8 cellular contexts compared by ENCODE assay signal in genomic region chr2:162343824-162344616, GRCh38. TPM values are rescaled to one million over a fixed set of nuclear protein-coding genes. Genes with fewer than 3 reads are reported as not detected.
DNase-seq lines count a peak whose midpoint lies in the region; ATAC-seq and TF ChIP-seq lines count a peak whose summit lies in the region.

TSS of gene GCA (plus strand) at chr2:162344132. CDS start at chr2:162344249, 117 bp downstream.

- H3K27me3 ChIP-seq in DOHH2 (ENCODE audit: control insufficient read depth, low read length) (no peaks in the 10 kb centered on the region), GM23248 (replicated peaks; ENCODE audit: insufficient read depth) (0 out of 2 replicates have a peak, but pooled peaks cover 9% of the 10 kb centered on the region)

- peaks cover 9% of the 10 kb centered on the region for H3K4me1 ChIP-seq in DOHH2 (ENCODE audit: control insufficient read depth, low read length)
- no peaks in the 10 kb centered on the region for H3K4me1 ChIP-seq in GM23248 (ENCODE audit: insufficient read depth)

- H2AFZ ChIP-seq in GM23248, result peak within 1 kb of the TSS; percentile 92

- H3K9ac ChIP-seq in GM23248, result peak within 1 kb of the TSS; percentile 31; the same call in 1 of the 2 replicates

- no peaks in the 10 kb centered on the region for H4K20me1 ChIP-seq in DOHH2 (ENCODE audit: control insufficient read depth, insufficient read depth, low read depth, low read length)
- H4K20me1 ChIP-seq in GM23248 (ENCODE audit: insufficient read depth), result no peaks in the 10 kb centered on the region

- no peaks in the 10 kb centered on the region for H3K9me3 Mint-ChIP-seq in natural killer cell

- H3K4me3 Mint-ChIP-seq in natural killer cell, result peak within 1 kb of the TSS; percentile 92

- H3K4me2 ChIP-seq in DOHH2 (ENCODE audit: low read length) (peak within 1 kb of the TSS; percentile 70), GM23248 (ENCODE audit: unreplicated experiment) (peak within 1 kb of the TSS; percentile 71)

- intact Hi-C loops in natural killer cell (cut with micrococcal nuclease), result loop anchor here (1.0 kb wide), 1 partner anchor 26 kb away; the partner anchor contains the start of gene IFIH1

- no peaks in the 10 kb centered on the region for H3K36me3 Mint-ChIP-seq in natural killer cell

- peaks cover 4% of the 10 kb centered on the region; the same call in 1 of the 2 replicates for H3K79me2 ChIP-seq in DOHH2 (ENCODE audit: control insufficient read depth, low read length)
- H3K79me2 ChIP-seq in GM23248 (ENCODE audit: insufficient read depth), result no peaks in the 10 kb centered on the region

- 2 to 3% methylated on average over 47 to 52 of the region's 57 CpGs for WGBS in GM23248 (ENCODE audit: low coverage in 1 of 2, low lambda C conversion rate in 2 of 2, missing lambda C conversion rate in 2 of 2), 2 experiments

- H3K27me3 Mint-ChIP-seq in natural killer cell (ENCODE audit: low read depth in 2 of 2), result peaks cover 3 to 7% of the 10 kb centered on the region in 2 donors

- H3K27ac Mint-ChIP-seq in natural killer cell, result peak within 1 kb of the TSS in 1 of 2 donors; percentile 92

- peaks cover 4% of the 10 kb centered on the region; the same call in 1 of the 2 replicates for H3K9me3 ChIP-seq in DOHH2 (ENCODE audit: control insufficient read depth, insufficient read depth, low read length)
- H3K9me3 ChIP-seq in GM23248 (ENCODE audit: low read depth), result no peaks in the 10 kb centered on the region

- H3K4me3 ChIP-seq in DOHH2 (ENCODE audit: low read length) (peak within 1 kb of the TSS; percentile 80), GM23248 (peak within 1 kb of the TSS; percentile 83), fibroblast of pulmonary artery (replicated peaks; ENCODE audit: low read depth, low read length) (peak within 1 kb of the TSS; percentile 69)

- in situ Hi-C loops in GM23248 (cut with MboI), result no loop called here

- no peaks in the 10 kb centered on the region for H3F3A ChIP-seq in DOHH2 (ENCODE audit: control insufficient read depth, insufficient read depth)
- H3F3A ChIP-seq in GM23248 (ENCODE audit: insufficient read depth), result no peaks in the 10 kb centered on the region

- peaks cover 10 to 13% of the 10 kb centered on the region in 2 donors for H3K4me1 Mint-ChIP-seq in natural killer cell

- TF ChIP-seq CTCF in DOHH2 (IDR thresholded peaks at IDR 0.05; ENCODE audit: low read depth, low read length, poor library complexity, severe bottlenecking) (no peak), fibroblast of pulmonary artery (IDR thresholded peaks at IDR 0.05; ENCODE audit: low read length, missing control alignments) (no peak), natural killer cell (IDR thresholded peaks at IDR 0.05) (no peak)

- DNase-seq in GM23248, result peak; percentile 93
- peak; percentile 68 for DNase-seq in LHCN-M2 (ENCODE audit: low read depth)
- DNase-seq in SIG-M5 (lab: John Stamatoyannopoulos, UW), result peak; percentile 57
- peak; percentile 99 for DNase-seq in activated effector memory CD4-positive, alpha-beta T cell treated with anti-CD3 and anti-CD28 coated beads, Interleukin-2, amount 50 U/mL, for 16 hours
- DNase-seq in fibroblast of pulmonary artery (ENCODE audit: low read depth), result peak; percentile 94
- peak; percentile 94 for DNase-seq in natural killer cell
- peak; percentile 95 to 98 (median 98) for DNase-seq in stimulated activated naive CD4-positive, alpha-beta T cell (lab: John Stamatoyannopoulos, UW)

- ATAC-seq in natural killer cell, result peak; percentile 98 to 100 (median 99)

- no peaks in the 10 kb centered on the region for H3K36me3 ChIP-seq in DOHH2 (ENCODE audit: control insufficient read depth, low read length)
- no peaks in the 10 kb centered on the region for H3K36me3 ChIP-seq in GM23248 (ENCODE audit: low read depth)

- H3K27ac ChIP-seq in DOHH2 (ENCODE audit: low read depth, low read length) (peak within 1 kb of the TSS; percentile 43), GM23248 (no peak within 1 kb of the TSS)

- H3K9me2 ChIP-seq in DOHH2 (replicated peaks; ENCODE audit: control insufficient read depth, low read length), result no peaks in the 10 kb centered on the region
- H3K9me2 ChIP-seq in GM23248 (ENCODE audit: insufficient read depth), result no peaks in the 10 kb centered on the region

RNA-seq across cellular contexts. Expression of gene GCA, which starts in this region (rescaled TPM):
- total RNA-seq in GM23248 (2014; rRNA removed; shearing (Covaris generic)), result 1.6 and 3.0 TPM in 2 replicates
- 1.6 TPM in 2 replicates for polyA plus RNA-seq in GM23248 (2016; fragmentation: Nextera tagmentation; extraction: Ambion mirVana)
- total RNA-seq in LHCN-M2 (2014; rRNA removed) (0.52 and 0.90 TPM in 2 replicates), natural killer cell (1 to 10 TPM; 5.5 to 9.7 (median 6.6) TPM)
- 0.35 TPM for polyA plus RNA-seq in LHCN-M2 (2012)

Comparison
In these comparisons a context has a peak if more than half of its experiments do, and no peak if none do; other contexts are left out.
1. Peak in DNase-seq in LHCN-M2; RNA of the gene not detected or under 1 TPM.